Comparison of ENCODE assay signal across 8 cellular contexts in genomic region chr20:63698739-63699465, GRCh38. TPM values are rescaled to one million over a fixed set of nuclear protein-coding genes. Genes with fewer than 3 reads are reported as not detected.
DNase-seq lines count a peak whose midpoint lies in the region; TF ChIP-seq lines count a peak whose summit lies in the region.

No MANE protein-coding gene starts in this region.

- TF ChIP-seq CTCF in HFF-Myc (IDR thresholded peaks at IDR 0.05; ENCODE audit: low read depth, low read length, missing control alignments) (no peak), right atrium auricular region (IDR thresholded peaks at IDR 0.05) (no peak)

- peak overlapping the region; percentile 56 to 63 for H3K27ac ChIP-seq in right atrium auricular region

- peaks cover 17% of the 10 kb centered on the region for H3K36me3 ChIP-seq in right atrium auricular region

- H3K4me1 Mint-ChIP-seq in activated naive CD8-positive, alpha-beta T cell (ENCODE audit: low read depth), result peaks cover 15% of the 10 kb centered on the region

- no peaks in the 10 kb centered on the region for H3K36me3 Mint-ChIP-seq in activated naive CD8-positive, alpha-beta T cell

- no peaks in the 10 kb centered on the region for H3K27me3 ChIP-seq in right atrium auricular region

- H3K27me3 Mint-ChIP-seq in activated naive CD8-positive, alpha-beta T cell, result no peaks in the 10 kb centered on the region

- peak overlapping the region; percentile 34 for H3K27ac Mint-ChIP-seq in activated naive CD8-positive, alpha-beta T cell

- H3K9me3 Mint-ChIP-seq in activated naive CD8-positive, alpha-beta T cell (ENCODE audit: low read depth), result no peaks in the 10 kb centered on the region

- H3K4me1 ChIP-seq in right atrium auricular region, result peaks cover 0 to 52% of the 10 kb centered on the region in 2 donors

- H3K4me3 ChIP-seq in HFF-Myc (replicated peaks; ENCODE audit: low read depth, low read length) (peak overlapping the region; percentile 15), right atrium auricular region (no peak overlapping the region)

- DNase-seq in A172 (ENCODE audit: low spot score) (peak; percentile 97), HFF-Myc (ENCODE audit: extremely low read depth, low read depth) (peak; percentile 67), right atrium auricular region (ENCODE audit: low spot score) (peak; percentile 78), OCI-M2 (lab: John Stamatoyannopoulos, UW; ENCODE audit: unreplicated experiment) (no peak), amygdala (lab: John Stamatoyannopoulos, UW) (no peak), NCI-H526 treated with DMSO at 0.1 percent for 48 hours (lab: John Stamatoyannopoulos, UW) (no peak)
- peak; percentile 50 to 53 for DNase-seq in stimulated activated CD8-positive, alpha-beta memory T cell treated with anti-CD3 and anti-CD28 coated beads, Interleukin-15, amount 100 ng/mL, for 48 hours (ENCODE audit: low read depth in 2 of 2)

- H3K9me3 ChIP-seq in right atrium auricular region, result no peaks in the 10 kb centered on the region

- peak overlapping the region; percentile 35 for H3K4me3 Mint-ChIP-seq in activated naive CD8-positive, alpha-beta T cell

RNA-seq across cellular contexts. Expression of gene TNFRSF6B, which starts 2.5 kb away (rescaled TPM):
- 2.4 and 3.4 TPM in 2 replicates for total RNA-seq in A172 (2014; rRNA removed; shearing (Covaris generic))
- total RNA-seq in right atrium auricular region, result 1 to 10 TPM; 1.2 to 3.8 TPM

RNA-seq across cellular contexts. Expression of gene ARFRP1, which starts 8.9 kb away (rescaled TPM):
- total RNA-seq in A172 (2014; rRNA removed; shearing (Covaris generic)), result 61.1 and 65.7 TPM in 2 replicates
- total RNA-seq in right atrium auricular region, result 10 to 100 TPM; 33.5 to 39.4 TPM

RNA-seq across cellular contexts. Expression of gene ZGPAT, which starts 8.9 kb away (rescaled TPM):
- 29.8 and 33.2 TPM in 2 replicates for total RNA-seq in A172 (2014; rRNA removed; shearing (Covaris generic))
- total RNA-seq in right atrium auricular region, result 10 to 100 TPM; 11.9 to 15.1 TPM

RNA-seq across cellular contexts. Expression of gene LIME1, which starts 37.6 kb away (rescaled TPM):
- 53.8 and 59.0 TPM in 2 replicates for total RNA-seq in A172 (2014; rRNA removed; shearing (Covaris generic))
- 1 to 10 TPM; 2.4 to 2.5 TPM for total RNA-seq in right atrium auricular region

RNA-seq across cellular contexts. Expression of gene SLC2A4RG, which starts 40.7 kb away (rescaled TPM):
- 88.0 and 97.9 TPM in 2 replicates for total RNA-seq in A172 (2014; rRNA removed; shearing (Covaris generic))
- 10 to 100 TPM; 30.1 to 30.7 TPM for total RNA-seq in right atrium auricular region

Comparison
In these comparisons a context has a peak if more than half of its experiments do, and no peak if none do; other contexts are left out.
1. DNase-seq: peak in A172 (single experiment), HFF-Myc (single experiment), right atrium auricular region (single experiment) and stimulated activated CD8-positive, alpha-beta memory T cell treated with anti-CD3 and anti-CD28 coated beads, Interleukin-15, amount 100 ng/mL, for 48 hours (2 of 2); none in OCI-M2 (single experiment), amygdala (0 of 56) and NCI-H526 treated with DMSO at 0.1 percent for 48 hours (single experiment).